ENCODE assay signal across 1 cellular context in genomic region chr7:101200862-101201599, GRCh38.
TF ChIP-seq lines count a peak whose summit lies in the region.

Gene MOGAT3, minus strand, starts transcription at chr7:101201036. Its CDS starts 182 bp downstream, at chr7:101200854.

TF ChIP-seq in GM23338, 12 proteins besides CTCF, POLR2A, EP300 and RAD21 (continued from another document):
- TF ChIP-seq ZNF462 (CRISPR knock-in tag; IDR thresholded peaks at IDR 0.05) (no peak), ZNF331 (CRISPR knock-in tag; IDR thresholded peaks at IDR 0.05; ENCODE audit: low read depth) (no peak)
